1 cellular context compared by ENCODE assay signal in genomic region chr16:2527784-2528100, GRCh38.
TF ChIP-seq lines count a peak whose summit lies in the region.

No MANE protein-coding gene starts in this region.

TF ChIP-seq in H1, 55 proteins besides CTCF, POLR2A, EP300 and RAD21:
- TF ChIP-seq KDM5A (IDR thresholded peaks at IDR 0.05; ENCODE audit: low read length) (no peak), BCL11A (IDR thresholded peaks at IDR 0.05; ENCODE audit: low read depth in 2 of 2, low read length in 2 of 2) (no peak), PHF8 (conservative IDR thresholded peaks at IDR 0.05; ENCODE audit: low read depth, low read length) (no peak), NRF1 (IDR thresholded peaks at IDR 0.05; ENCODE audit: low read depth, low read length) (no peak), TCF12 (IDR thresholded peaks at IDR 0.05; ENCODE audit: low read depth, low read length) (no peak), GABPA (IDR thresholded peaks at IDR 0.05; ENCODE audit: borderline replicate concordance, insufficient read depth, low read length) (no peak), USF2 (IDR thresholded peaks at IDR 0.05; ENCODE audit: low read length) (no peak), POLR2AphosphoS5 (IDR thresholded peaks at IDR 0.05; ENCODE audit: low read depth, low read length) (no peak), JUN (IDR thresholded peaks at IDR 0.05; ENCODE audit: low read depth, low read length) (no peak), JUND (IDR thresholded peaks at IDR 0.05; ENCODE audit: low read length) (no peak), EZH2 (IDR thresholded peaks at IDR 0.05; ENCODE audit: low read depth, low read length, severe bottlenecking) (no peak), BRCA1 (IDR thresholded peaks at IDR 0.05; ENCODE audit: low read depth, low read length) (no peak), EGR1 (IDR thresholded peaks at IDR 0.05; ENCODE audit: borderline replicate concordance, low read depth, low read length) (no peak), RBBP5 (IDR thresholded peaks at IDR 0.05; ENCODE audit: borderline replicate concordance, low read depth, low read length) (no peak), SAP30 (IDR thresholded peaks at IDR 0.05; ENCODE audit: insufficient read depth, insufficient replicate concordance, low read length) (no peak), CEBPB (IDR thresholded peaks at IDR 0.05; ENCODE audit: low read depth, low read length) (no peak)
TF ChIP-seq in H1: peak in this region for 0.
